Comparison of ENCODE assay signal across 15 cellular contexts in genomic region chr5:138565100-138565821, GRCh38. TPM values are rescaled to one million over a fixed set of nuclear protein-coding genes. Genes with fewer than 3 reads are reported as not detected.
A peak's percentile ranks its signal among the peaks of the same experiment; 100 is the strongest.
DNase-seq lines count a peak whose midpoint lies in the region; ATAC-seq, FAIRE-seq and TF ChIP-seq lines count a peak whose summit lies in the region.
"Had no signal": no experiment of that assay in that cellular context is flagged by ENCODE, and none has a peak within 500 bp of the region (broad histone marks: within the 10 kb centered on the region; RNA-seq: fewer than 3 reads in every experiment).

No MANE protein-coding gene starts in this region.

- ATAC-seq in HG02610 (IDR thresholded peaks at IDR 0.05; ENCODE audit: unreplicated experiment) (peak; percentile 43), mucosa of descending colon (peak; percentile 69), sciatic nerve (no peak), Right ventricle myocardium superior (ENCODE audit: poor library complexity) (no peak)

- peaks cover 33% of the 10 kb centered on the region for H3K36me3 ChIP-seq in mucosa of descending colon (ENCODE audit: low read depth)

- FAIRE-seq in GM18507 (lab: Jason Lieb, UNC): peak; percentile 51

- H3K27ac Mint-ChIP-seq in activated T-helper 1 cell treated with anti-CD3 and anti-CD28 coated beads, Interleukin-12 subunit alpha, Interleukin-12 subunit beta, Interleukin-2, Interleukin-4 antibody, amounts not matched to agents 30 ng/mL and 10 ng/mL and 1 ng/mL, durations not matched to agents 14 hours and 24 hours and 36 hours: peak overlapping the region; percentile 68

- H3K36me3 Mint-ChIP-seq in activated T-helper 1 cell treated with anti-CD3 and anti-CD28 coated beads, Interleukin-12 subunit alpha, Interleukin-12 subunit beta, Interleukin-2, Interleukin-4 antibody, amounts not matched to agents 30 ng/mL and 10 ng/mL and 1 ng/mL, durations not matched to agents 14 hours and 24 hours and 36 hours (ENCODE audit: low read depth): peaks cover 63% of the 10 kb centered on the region

- no peak for DNase-seq in GM18507 (ENCODE audit: extremely low spot score, insufficient read length, low read depth)
- DNase-seq in activated T-helper 1 cell treated with anti-CD3 and anti-CD28 coated beads, Interleukin-12 subunit alpha, Interleukin-12 subunit beta, Interleukin-2, Interleukin-4 antibody, amounts not matched to agents 30 ng/mL and 10 ng/mL and 1 ng/mL, durations not matched to agents 14 hours and 24 hours and 36 hours (ENCODE audit: low spot score): no peak
- no peak for DNase-seq in mucosa of descending colon
- DNase-seq in occipital lobe (lab: John Stamatoyannopoulos, UW): no peak
- no peak for DNase-seq in activated CD8-positive, alpha-beta memory T cell treated with anti-CD3 and anti-CD28 coated beads, Interleukin-2, amount 50 U/mL, for 48 hours
- DNase-seq in sciatic nerve (ENCODE audit: low spot score): no peak
- no peak for DNase-seq in Right ventricle myocardium superior
- DNase-seq: left ventricle myocardium inferior, naive B cell, NCI-H146, PC-9, testis, WERI-Rb-1 had no signal

- H3K4me3 ChIP-seq in mucosa of descending colon: no peak overlapping the region
- H3K4me3 ChIP-seq: BLaER1 treated with 17β-estradiol and CSF1 and Interleukin-3, amounts not matched to agents 10 nM and 100 nM; left ventricle myocardium inferior; PC-9; testis had no signal

- intact Hi-C loops in activated T-helper 1 cell treated with anti-CD3 and anti-CD28 coated beads, Interleukin-12 subunit alpha, Interleukin-12 subunit beta, Interleukin-2, Interleukin-4 antibody, amounts not matched to agents 30 ng/mL and 10 ng/mL and 1 ng/mL, durations not matched to agents 14 hours and 24 hours and 36 hours (cut with micrococcal nuclease): no loop called here
- intact Hi-C loops in mucosa of descending colon (cut with DNase I, micrococcal nuclease) (no loop called here), sciatic nerve (cut with DNase I) (no loop called here), Right ventricle myocardium superior (cut with DNase I) (no loop called here)

- H3K4me1 Mint-ChIP-seq in activated T-helper 1 cell treated with anti-CD3 and anti-CD28 coated beads, Interleukin-12 subunit alpha, Interleukin-12 subunit beta, Interleukin-2, Interleukin-4 antibody, amounts not matched to agents 30 ng/mL and 10 ng/mL and 1 ng/mL, durations not matched to agents 14 hours and 24 hours and 36 hours (ENCODE audit: low read depth): peaks cover 48% of the 10 kb centered on the region

- no peak for TF ChIP-seq CTCF in mucosa of descending colon (IDR thresholded peaks at IDR 0.05)

- no peaks in the 10 kb centered on the region for H3K9me3 Mint-ChIP-seq in activated T-helper 1 cell treated with anti-CD3 and anti-CD28 coated beads, Interleukin-12 subunit alpha, Interleukin-12 subunit beta, Interleukin-2, Interleukin-4 antibody, amounts not matched to agents 30 ng/mL and 10 ng/mL and 1 ng/mL, durations not matched to agents 14 hours and 24 hours and 36 hours
- H3K9me3 Mint-ChIP-seq: naive B cell had no signal

- no peaks in the 10 kb centered on the region for H3K9me3 ChIP-seq in mucosa of descending colon
- H3K9me3 ChIP-seq: BLaER1 treated with 17β-estradiol and CSF1 and Interleukin-3, amounts not matched to agents 10 nM and 100 nM; left ventricle myocardium inferior; testis had no signal

- no peak overlapping the region for H3K4me3 Mint-ChIP-seq in activated T-helper 1 cell treated with anti-CD3 and anti-CD28 coated beads, Interleukin-12 subunit alpha, Interleukin-12 subunit beta, Interleukin-2, Interleukin-4 antibody, amounts not matched to agents 30 ng/mL and 10 ng/mL and 1 ng/mL, durations not matched to agents 14 hours and 24 hours and 36 hours
- H3K4me3 Mint-ChIP-seq: naive B cell had no signal

- no peaks in the 10 kb centered on the region for H3K27me3 Mint-ChIP-seq in activated T-helper 1 cell treated with anti-CD3 and anti-CD28 coated beads, Interleukin-12 subunit alpha, Interleukin-12 subunit beta, Interleukin-2, Interleukin-4 antibody, amounts not matched to agents 30 ng/mL and 10 ng/mL and 1 ng/mL, durations not matched to agents 14 hours and 24 hours and 36 hours (ENCODE audit: insufficient read depth)
- H3K27me3 Mint-ChIP-seq: naive B cell had no signal

- no peaks in the 10 kb centered on the region for H3K4me1 ChIP-seq in mucosa of descending colon (ENCODE audit: low read depth)
- H3K4me1 ChIP-seq: testis had no signal

RNA-seq across cellular contexts. Expression of gene HSPA9, which starts 9.9 kb away (rescaled TPM):
- 372 and 383 TPM in 2 replicates for total RNA-seq in activated T-helper 1 cell treated with anti-CD3 and anti-CD28 coated beads, Interleukin-12 subunit alpha, Interleukin-12 subunit beta, Interleukin-2, Interleukin-4 antibody, amounts not matched to agents 30 ng/mL and 10 ng/mL and 1 ng/mL, durations not matched to agents 14 hours and 24 hours and 36 hours
- 100 to 1,000 TPM; 170 to 182 (median 173) TPM for total RNA-seq in mucosa of descending colon
- total RNA-seq in occipital lobe: 206 TPM
- total RNA-seq in sciatic nerve: 152 TPM
- total RNA-seq in Right ventricle myocardium superior: 290 TPM

RNA-seq across cellular contexts. Expression of gene ETF1, which starts 22.2 kb away (rescaled TPM):
- total RNA-seq in activated T-helper 1 cell treated with anti-CD3 and anti-CD28 coated beads, Interleukin-12 subunit alpha, Interleukin-12 subunit beta, Interleukin-2, Interleukin-4 antibody, amounts not matched to agents 30 ng/mL and 10 ng/mL and 1 ng/mL, durations not matched to agents 14 hours and 24 hours and 36 hours: 201 and 219 TPM in 2 replicates
- total RNA-seq in mucosa of descending colon (100 to 1,000 TPM in 1 of 3 donors, 10 to 100 TPM in 2; 66.5 to 114 (median 85.7) TPM), occipital lobe (63.3 TPM), sciatic nerve (74.2 TPM), Right ventricle myocardium superior (80.9 TPM)

Comparison
In these comparisons a context has a peak if more than half of its experiments do, and no peak if none do; other contexts are left out.
1. ATAC-seq: peak in HG02610 (single experiment) and mucosa of descending colon (single experiment); none in sciatic nerve (single experiment) and Right ventricle myocardium superior (single experiment).